ENCODE assay signal across 5 cellular contexts in genomic region chr12:93492808-93493207, GRCh38. TPM values are rescaled to one million over a fixed set of nuclear protein-coding genes. Genes with fewer than 3 reads are reported as not detected.
DNase-seq lines count a peak whose midpoint lies in the region; ATAC-seq, FAIRE-seq and TF ChIP-seq lines count a peak whose summit lies in the region.
"Not testable (repeated sequence)": the region's sequence is repeated elsewhere in the genome, so short reads cannot be mapped to it uniquely, and the experiment has no call there.

No MANE protein-coding gene starts in this region.

- not testable (repeated sequence) for H3K9me1 ChIP-seq in K562 (ENCODE audit: control insufficient read depth, insufficient read depth, low read length); endothelial cell of umbilical vein (replicated peaks; ENCODE audit: control insufficient read depth, extremely low read depth, insufficient read depth, low read length)

- in situ Hi-C loops in K562 (cut with MboI): not testable (repeated sequence)

- not testable (repeated sequence) for DNase-seq in GM18507 (ENCODE audit: extremely low spot score, insufficient read length, low read depth); HTR-8/SVneo (ENCODE audit: insufficient read length, low spot score); K562 (ENCODE audit: extremely low read depth in 1 of 4, low spot score in 3 of 4); endothelial cell of umbilical vein (ENCODE audit: low read depth, low spot score); left lung

- H3K27ac ChIP-seq in K562 (ENCODE audit: extremely low read depth, low read depth, low read length); endothelial cell of umbilical vein (ENCODE audit: insufficient read depth, low read depth, low read length); left lung: not testable (repeated sequence)

- intact Hi-C loops in K562 (cut with micrococcal nuclease); endothelial cell of umbilical vein (cut with micrococcal nuclease); left lung (cut with DNase I): not testable (repeated sequence)

- H3K36me3 ChIP-seq in K562 (ENCODE audit: control insufficient read depth, insufficient read depth, low read length) (peaks cover 74% of the 10 kb centered on the region), endothelial cell of umbilical vein (ENCODE audit: control insufficient read depth in 2 of 2, extremely low read depth in 1 of 2, insufficient read depth in 2 of 2, low read length in 2 of 2) (peaks cover 0 to 22% of the 10 kb centered on the region in 2 experiments), left lung (peaks cover 0 to 41% of the 10 kb centered on the region in 2 donors)

- CTCF ChIA-PET in K562 (lab: Yijun Ruan, JAX; ENCODE audit: low intra/inter-chr PET ratio); endothelial cell of umbilical vein (lab: Charles Lee): not testable (repeated sequence)

- BruUV-seq in K562 (replicated peaks; lab: Mats Ljungman, UMichigan); endothelial cell of umbilical vein (replicated peaks; lab: Mats Ljungman, UMichigan): not testable (repeated sequence)

- POLR2A ChIA-PET in K562 (lab: Yijun Ruan, JAX); endothelial cell of umbilical vein (lab: Charles Lee): not testable (repeated sequence)

- not testable (repeated sequence) for TF ChIP-seq RAD21 in K562 (CRISPR knock-in tag; conservative IDR thresholded peaks at IDR 0.05 in 1 of 2, IDR thresholded peaks at IDR 0.05 in 1 of 2)

- no CpG with 5 or more reads among the region's 1 CpG for WGBS in K562 (ENCODE audit: insufficient coverage, low coverage, missing lambda C conversion rate)

- TF ChIP-seq POLR2A in K562 (conservative IDR thresholded peaks at IDR 0.05); endothelial cell of umbilical vein (IDR thresholded peaks at IDR 0.05; ENCODE audit: low read depth, low read length): not testable (repeated sequence)

- H2AFZ ChIP-seq in K562 (ENCODE audit: low read depth, low read length); endothelial cell of umbilical vein (ENCODE audit: low read depth, low read length): not testable (repeated sequence)

- dilution Hi-C loops in endothelial cell of umbilical vein (cut with MboI; ENCODE audit: extremely low pct_ligation_motif_present, low sequenced_read_pairs): not testable (repeated sequence)

- H3K9ac ChIP-seq in K562 (ENCODE audit: insufficient read depth in 1 of 2, low read depth in 2 of 2, low read length in 2 of 2); endothelial cell of umbilical vein (replicated peaks; ENCODE audit: extremely low read depth, insufficient read depth, low read length): not testable (repeated sequence)

- TF ChIP-seq CTCF in K562 (IDR thresholded peaks at IDR 0.05 in 2 of 3, conservative IDR thresholded peaks at IDR 0.05 in 1 of 3; ENCODE audit: insufficient read depth in 2 of 3, low read depth in 1 of 3, low read length in 3 of 3); endothelial cell of umbilical vein (IDR thresholded peaks at IDR 0.05; ENCODE audit: extremely low read depth in 1 of 2, insufficient read depth in 1 of 2, low read depth in 1 of 2, low read length in 2 of 2); left lung (IDR thresholded peaks at IDR 0.05): not testable (repeated sequence)

- H3K4me3 ChIP-seq in K562; endothelial cell of umbilical vein (replicated peaks in 1 of 3; ENCODE audit: insufficient read depth in 1 of 3, low read depth in 1 of 3, low read length in 3 of 3); left lung: not testable (repeated sequence)

- FAIRE-seq in GM18507 (lab: Jason Lieb, UNC): peak; percentile 60
- peak; percentile 16 for FAIRE-seq in HTR-8/SVneo (lab: Jason Lieb, UNC)
- peak; percentile 73 for FAIRE-seq in K562 (lab: Jason Lieb, UNC)
- FAIRE-seq in endothelial cell of umbilical vein (lab: Jason Lieb, UNC): peak; percentile 55

- not testable (repeated sequence) for ATAC-seq in K562
- peak; percentile 45 for ATAC-seq in left lung

- H4K20me1 ChIP-seq in K562 (replicated peaks; ENCODE audit: control insufficient read depth, insufficient read depth, low read length); endothelial cell of umbilical vein (replicated peaks; ENCODE audit: control insufficient read depth, extremely low read depth, insufficient read depth, low read length): not testable (repeated sequence)

- not testable (repeated sequence) for TF ChIP-seq EP300 in K562 (IDR thresholded peaks at IDR 0.05; ENCODE audit: low read length)

- H3K27me3 ChIP-seq in K562 (ENCODE audit: control insufficient read depth in 2 of 2, insufficient read depth in 2 of 2, low read length in 2 of 2); endothelial cell of umbilical vein (ENCODE audit: control insufficient read depth in 2 of 2, insufficient read depth in 2 of 2, low read length in 2 of 2); left lung: not testable (repeated sequence)

- H3K4me2 ChIP-seq in K562 (ENCODE audit: insufficient read depth, low read length); endothelial cell of umbilical vein (ENCODE audit: insufficient read depth, low read length): not testable (repeated sequence)

- H3K9me3 ChIP-seq in K562 (replicated peaks; ENCODE audit: control insufficient read depth, insufficient read depth, low read depth, low read length); endothelial cell of umbilical vein (replicated peaks; ENCODE audit: control insufficient read depth, insufficient read depth, low read length); left lung: not testable (repeated sequence)

- not testable (repeated sequence) for H3K79me2 ChIP-seq in K562 (ENCODE audit: control insufficient read depth, insufficient read depth, low read length); endothelial cell of umbilical vein (ENCODE audit: control insufficient read depth, insufficient read depth, low read length)

- H3K4me1 ChIP-seq in K562 (replicated peaks in 1 of 2; ENCODE audit: control insufficient read depth in 2 of 2, insufficient read depth in 2 of 2, low read length in 2 of 2); endothelial cell of umbilical vein (ENCODE audit: control insufficient read depth, extremely low read depth, insufficient read depth, low read length); left lung: not testable (repeated sequence)

RNA-seq across cellular contexts. Expression of gene MRPL42, which starts 25.5 kb away (rescaled TPM):
- total RNA-seq in K562 (2011; cell fraction: chromatin; rRNA removed; ENCODE audit: low replicate concordance): 54.6 and 119 TPM in 2 replicates
- total RNA-seq in K562 (2011; cell fraction: nucleolus; rRNA removed): 45.7 and 45.9 TPM in 2 replicates
- total RNA-seq in K562 (2011; cell fraction: nucleoplasm; rRNA removed): 59.8 and 74.6 TPM in 2 replicates
- 104 TPM in 2 replicates for total RNA-seq in K562 (2014; rRNA removed)
- 230 and 267 TPM in 2 replicates for total RNA-seq in K562 (2014; rRNA removed; fragmentation: Illumina TruSeq; extraction: Trizol)
- 137 and 158 TPM in 2 replicates for total RNA-seq in K562 (2015; rRNA removed; fragmentation: Illumina TruSeq; extraction: Trizol)
- 153 and 163 TPM in 2 replicates for total RNA-seq in K562 (2021)
- polyA plus RNA-seq in K562 (2011; rRNA removed): 221 and 303 TPM in 2 replicates
- polyA plus RNA-seq in K562 (2011; cell fraction: cytosol; rRNA removed): 49.8 and 118 TPM in 2 replicates
- 28.7 and 48.0 TPM in 2 replicates for polyA plus RNA-seq in K562 (2011; cell fraction: nucleus; rRNA removed)
- 87.5 and 143 TPM in 2 replicates for polyA plus RNA-seq in K562 (2012)
- polyA plus RNA-seq in K562 (2014; fragmentation: Illumina TruSeq; extraction: Trizol): 217 and 218 TPM in 2 replicates
- polyA plus RNA-seq in K562 (2014; fragmentation: Nextera tagmentation; extraction: Ambion mirVana): 100 to 1,000 TPM; 696 to 806 TPM
- polyA plus RNA-seq in K562 (2014; rRNA removed): 174 and 183 TPM in 2 replicates
- 236 and 245 TPM in 2 replicates for polyA minus RNA-seq in K562 (2011; rRNA and poly(A)+ RNA removed)
- polyA minus RNA-seq in K562 (2011; cell fraction: cytosol; rRNA and poly(A)+ RNA removed): 38.3 and 40.2 TPM in 2 replicates
- 18.6 and 50.8 TPM in 2 replicates for polyA minus RNA-seq in K562 (2011; cell fraction: nucleus; rRNA and poly(A)+ RNA removed)
- 58.0 and 61.2 TPM in 2 replicates for total RNA-seq in endothelial cell of umbilical vein
- 29.4 and 38.5 TPM in 2 replicates for polyA plus RNA-seq in endothelial cell of umbilical vein
- polyA plus RNA-seq in endothelial cell of umbilical vein (2011; cell fraction: cytosol; rRNA removed): 50.4 and 57.9 TPM in 2 replicates
- 34.6 and 44.1 TPM in 2 replicates for polyA plus RNA-seq in endothelial cell of umbilical vein (2011; cell fraction: nucleus; rRNA removed)
- polyA plus RNA-seq in endothelial cell of umbilical vein (2012): 72.5 and 77.2 TPM in 2 replicates
- polyA minus RNA-seq in endothelial cell of umbilical vein: 30.6 and 31.9 TPM in 2 replicates
- polyA minus RNA-seq in endothelial cell of umbilical vein (2011; cell fraction: cytosol; rRNA and poly(A)+ RNA removed): 20.5 TPM
- 26.4 and 44.3 TPM in 2 replicates for polyA minus RNA-seq in endothelial cell of umbilical vein (2011; cell fraction: nucleus; rRNA and poly(A)+ RNA removed)
- 10 to 100 TPM; 59.9 to 65.6 TPM for total RNA-seq in left lung

RNA-seq across cellular contexts. Expression of gene UBE2N, which starts 51.1 kb away (rescaled TPM):
- 19.7 and 39.0 TPM in 2 replicates for total RNA-seq in K562 (2011; cell fraction: chromatin; rRNA removed; ENCODE audit: low replicate concordance)
- 10.3 and 11.1 TPM in 2 replicates for total RNA-seq in K562 (2011; cell fraction: nucleolus; rRNA removed)
- 22.5 and 40.5 TPM in 2 replicates for total RNA-seq in K562 (2011; cell fraction: nucleoplasm; rRNA removed)
- total RNA-seq in K562 (2014; rRNA removed): 189 and 218 TPM in 2 replicates
- 224 and 228 TPM in 2 replicates for total RNA-seq in K562 (2014; rRNA removed; fragmentation: Illumina TruSeq; extraction: Trizol)
- 230 and 260 TPM in 2 replicates for total RNA-seq in K562 (2015; rRNA removed; fragmentation: Illumina TruSeq; extraction: Trizol)
- 207 and 219 TPM in 2 replicates for total RNA-seq in K562 (2021)
- 286 and 326 TPM in 2 replicates for polyA plus RNA-seq in K562 (2011; rRNA removed)
- 118 and 141 TPM in 2 replicates for polyA plus RNA-seq in K562 (2011; cell fraction: cytosol; rRNA removed)
- polyA plus RNA-seq in K562 (2011; cell fraction: nucleus; rRNA removed): 72.6 and 99.0 TPM in 2 replicates
- polyA plus RNA-seq in K562 (2012): 124 and 338 TPM in 2 replicates
- 252 and 303 TPM in 2 replicates for polyA plus RNA-seq in K562 (2014; fragmentation: Illumina TruSeq; extraction: Trizol)
- 100 to 1,000 TPM; 727 to 826 TPM for polyA plus RNA-seq in K562 (2014; fragmentation: Nextera tagmentation; extraction: Ambion mirVana)
- 222 and 407 TPM in 2 replicates for polyA plus RNA-seq in K562 (2014; rRNA removed)
- polyA minus RNA-seq in K562 (2011; rRNA and poly(A)+ RNA removed): 197 and 210 TPM in 2 replicates
- 90.7 and 93.3 TPM in 2 replicates for polyA minus RNA-seq in K562 (2011; cell fraction: cytosol; rRNA and poly(A)+ RNA removed)
- polyA minus RNA-seq in K562 (2011; cell fraction: nucleus; rRNA and poly(A)+ RNA removed): 8.3 and 15.4 TPM in 2 replicates
- 125 and 130 TPM in 2 replicates for total RNA-seq in endothelial cell of umbilical vein
- polyA plus RNA-seq in endothelial cell of umbilical vein: 52.5 and 59.2 TPM in 2 replicates
- 85.0 and 95.8 TPM in 2 replicates for polyA plus RNA-seq in endothelial cell of umbilical vein (2011; cell fraction: cytosol; rRNA removed)
- 45.3 and 49.5 TPM in 2 replicates for polyA plus RNA-seq in endothelial cell of umbilical vein (2011; cell fraction: nucleus; rRNA removed)
- 182 and 257 TPM in 2 replicates for polyA plus RNA-seq in endothelial cell of umbilical vein (2012)
- polyA minus RNA-seq in endothelial cell of umbilical vein: 73.6 and 92.5 TPM in 2 replicates
- polyA minus RNA-seq in endothelial cell of umbilical vein (2011; cell fraction: cytosol; rRNA and poly(A)+ RNA removed): 49.9 TPM
- 16.5 and 22.1 TPM in 2 replicates for polyA minus RNA-seq in endothelial cell of umbilical vein (2011; cell fraction: nucleus; rRNA and poly(A)+ RNA removed)
- 10 to 100 TPM; 82.2 to 99.0 TPM for total RNA-seq in left lung
